ENCODE assay signal across 20 cellular contexts in genomic region chr14:31092160-31092708, GRCh38.
A peak's percentile ranks its signal among the peaks of the same experiment; 100 is the strongest.
DNase-seq lines count a peak whose midpoint lies in the region; ATAC-seq and TF ChIP-seq lines count a peak whose summit lies in the region.
"Had no signal": no experiment of that assay in that cellular context is flagged by ENCODE, and none has a peak within 500 bp of the region (broad histone marks: within the 10 kb centered on the region; RNA-seq: fewer than 3 reads in every experiment).

No MANE protein-coding gene starts in this region.

- TF ChIP-seq CTCF in breast epithelium (IDR thresholded peaks at IDR 0.05) (no peak), mammary epithelial cell (conservative IDR thresholded peaks at IDR 0.05 in 1 of 2, IDR thresholded peaks at IDR 0.05 in 1 of 2; ENCODE audit: extremely low read depth in 1 of 2, insufficient read depth in 1 of 2, low read depth in 1 of 2, low read length in 2 of 2) (no peak), gastrocnemius medialis (IDR thresholded peaks at IDR 0.05 in 4 of 5, conservative IDR thresholded peaks at IDR 0.05 in 1 of 5) (no peak), foreskin keratinocyte (conservative IDR thresholded peaks at IDR 0.05) (no peak)

- no peaks in the 10 kb centered on the region for H3K4me1 Mint-ChIP-seq in activated T-helper 17 cell treated with anti-CD3 and anti-CD28 coated beads, Interleukin-2, amount 50 U/mL, for 72 hours

- DNase-seq in breast epithelium (ENCODE audit: low spot score in 2 of 2) = no peak
- DNase-seq in mammary epithelial cell = no peak
- no peak for DNase-seq in gastrocnemius medialis
- no peak for DNase-seq in DMS53 (lab: John Stamatoyannopoulos, UW)
- DNase-seq in HEK293T (ENCODE audit: extremely low spot score) = no peak
- DNase-seq in COLO829 (ENCODE audit: low spot score) = no peak
- DNase-seq in foreskin keratinocyte = no peak
- DNase-seq: C1 segment of cervical spinal cord, Calu3, KBM-7, NCI-H1048, NCI-H1436 treated with DMSO at 0.1 percent for 48 hours, NCI-H2029 treated with DMSO at 0.1 percent for 48 hours, NCI-H446 treated with DMSO at 0.1 percent for 48 hours, NCI-H748 treated with DMSO at 0.1 percent for 48 hours, OCI-M1, RPMI8226 had no signal

- H3K9me3 ChIP-seq in breast epithelium (no peaks in the 10 kb centered on the region), mammary epithelial cell (replicated peaks; ENCODE audit: insufficient read depth, low read length) (no peaks in the 10 kb centered on the region), gastrocnemius medialis (no peaks in the 10 kb centered on the region)
- H3K9me3 ChIP-seq: HAP-1, SJSA1 had no signal

- 69% methylated on average over 2 of the region's 2 CpGs for WGBS in mammary epithelial cell (ENCODE audit: low coverage, missing lambda C conversion rate)

- no peak for ATAC-seq in activated T-helper 17 cell treated with anti-CD3 and anti-CD28 coated beads, Interleukin-2, amount 50 U/mL, for 72 hours (replicated peaks)
- no peak for ATAC-seq in gastrocnemius medialis
- ATAC-seq in foreskin keratinocyte = no peak

- TF ChIP-seq POLR2A in breast epithelium (IDR thresholded peaks at IDR 0.05) = no peak
- no peak for TF ChIP-seq POLR2A in gastrocnemius medialis (IDR thresholded peaks at IDR 0.05)

- H3K9me3 Mint-ChIP-seq in activated T-helper 17 cell treated with anti-CD3 and anti-CD28 coated beads, Interleukin-2, amount 50 U/mL, for 72 hours = no peaks in the 10 kb centered on the region

- intact Hi-C loops in breast epithelium (cut with DNase I; ENCODE audit: low total_unique reads) = no loop called here
- intact Hi-C loops in mammary epithelial cell (cut with micrococcal nuclease) = no loop called here
- intact Hi-C loops in gastrocnemius medialis (cut with DNase I; ENCODE audit: low total_unique reads) = loop anchor here (2.0 to 10.0 kb wide), 3 partner anchors 117 to 1413 kb away; no protein-coding TSS in a partner anchor

- peak overlapping the region; percentile 60 for H3K27ac Mint-ChIP-seq in activated T-helper 17 cell treated with anti-CD3 and anti-CD28 coated beads, Interleukin-2, amount 50 U/mL, for 72 hours

- H3K4me3 ChIP-seq in breast epithelium (no peak overlapping the region), mammary epithelial cell (replicated peaks in 1 of 3; ENCODE audit: insufficient read depth in 1 of 3, low read depth in 2 of 3, low read length in 3 of 3) (no peak overlapping the region), gastrocnemius medialis (no peak overlapping the region)
- H3K4me3 ChIP-seq: HAP-1, SJSA1 had no signal

- no peaks in the 10 kb centered on the region for H4K20me1 ChIP-seq in mammary epithelial cell (ENCODE audit: insufficient read depth, low read length)

- no peak overlapping the region for H3K4me3 Mint-ChIP-seq in activated T-helper 17 cell treated with anti-CD3 and anti-CD28 coated beads, Interleukin-2, amount 50 U/mL, for 72 hours

- CTCF ChIA-PET in mammary epithelial cell (lab: Charles Lee; ENCODE audit: low non-redundant PET) (no interaction called here), HEK293T (lab: Yijun Ruan, JAX) (no interaction called here)

- H3K27ac ChIP-seq in breast epithelium = peak overlapping the region; percentile 9 to 91
- no peak overlapping the region for H3K27ac ChIP-seq in mammary epithelial cell (ENCODE audit: insufficient read depth, low read depth, low read length)
- H3K27ac ChIP-seq in gastrocnemius medialis = peak overlapping the region; percentile 84 to 95 (median 92)
- no peak overlapping the region for H3K27ac ChIP-seq in foreskin keratinocyte
- H3K27ac ChIP-seq: SJSA1 had no signal

- peaks cover 1% of the 10 kb centered on the region for H3K36me3 Mint-ChIP-seq in activated T-helper 17 cell treated with anti-CD3 and anti-CD28 coated beads, Interleukin-2, amount 50 U/mL, for 72 hours (ENCODE audit: low read depth)

- no peaks in the 10 kb centered on the region for H3K79me2 ChIP-seq in mammary epithelial cell (ENCODE audit: insufficient read depth, low read length)

- H3K27me3 ChIP-seq in breast epithelium = no peaks in the 10 kb centered on the region
- H3K27me3 ChIP-seq in mammary epithelial cell (ENCODE audit: insufficient read depth, low read length) = no peaks in the 10 kb centered on the region
- H3K27me3 ChIP-seq in gastrocnemius medialis = no peaks in the 10 kb centered on the region
- H3K27me3 ChIP-seq in foreskin keratinocyte = no peaks in the 10 kb centered on the region
- H3K27me3 ChIP-seq: SJSA1 had no signal

- no peak overlapping the region for H2AFZ ChIP-seq in mammary epithelial cell (ENCODE audit: low read depth, low read length)

- H3K4me1 ChIP-seq in breast epithelium = peaks cover 0 to 3% of the 10 kb centered on the region in 2 donors
- H3K4me1 ChIP-seq in mammary epithelial cell (ENCODE audit: insufficient read depth, low read length) = peaks cover 12% of the 10 kb centered on the region
- peaks cover 22 to 30% of the 10 kb centered on the region in 2 donors for H3K4me1 ChIP-seq in gastrocnemius medialis
- peaks cover 2% of the 10 kb centered on the region for H3K4me1 ChIP-seq in foreskin keratinocyte

- dilution Hi-C loops in mammary epithelial cell (cut with HindIII; ENCODE audit: low sequenced_read_pairs) = no loop called here

- POLR2A ChIA-PET in HEK293T (lab: Yijun Ruan, JAX) = no interaction called here

- BruUV-seq in mammary epithelial cell (replicated peaks; lab: Mats Ljungman, UMichigan) = no TSS peak

- in situ Hi-C loops in mammary epithelial cell (cut with MboI; ENCODE audit: low sequenced_read_pairs in 2 of 2) = no loop called here
- in situ Hi-C loops in gastrocnemius medialis (cut with MboI; ENCODE audit: low sequenced_read_pairs in 4 of 4) = no loop called here

- H3K36me3 ChIP-seq in breast epithelium = no peaks in the 10 kb centered on the region
- no peaks in the 10 kb centered on the region for H3K36me3 ChIP-seq in mammary epithelial cell (ENCODE audit: insufficient read depth, low read length)
- peaks cover 0 to 2% of the 10 kb centered on the region in 2 donors for H3K36me3 ChIP-seq in gastrocnemius medialis
- H3K36me3 ChIP-seq: HAP-1 had no signal

- H3K27me3 Mint-ChIP-seq in activated T-helper 17 cell treated with anti-CD3 and anti-CD28 coated beads, Interleukin-2, amount 50 U/mL, for 72 hours = no peaks in the 10 kb centered on the region

- no peak overlapping the region for H3K9ac ChIP-seq in mammary epithelial cell (ENCODE audit: insufficient read depth, low read length)

- H3K4me2 ChIP-seq in mammary epithelial cell (ENCODE audit: insufficient read depth, low read depth, low read length) = no peak overlapping the region

TF ChIP-seq in HEK293T, 16 proteins besides CTCF, POLR2A, EP300 and RAD21:
- TF ChIP-seq L3MBTL2 (conservative IDR thresholded peaks at IDR 0.05) (no peak), ELF4 (IDR thresholded peaks at IDR 0.05) (no peak), NFRKB (IDR thresholded peaks at IDR 0.05) (no peak)

Comparison
In these comparisons a context has a peak if more than half of its experiments do, and no peak if none do; other contexts are left out.
1. H3K27ac ChIP-seq: peak in breast epithelium (2 of 2) and gastrocnemius medialis (4 of 4); none in mammary epithelial cell (single experiment) and foreskin keratinocyte (single experiment).